1 cellular context compared by ENCODE assay signal in the genomic region with DNA sequence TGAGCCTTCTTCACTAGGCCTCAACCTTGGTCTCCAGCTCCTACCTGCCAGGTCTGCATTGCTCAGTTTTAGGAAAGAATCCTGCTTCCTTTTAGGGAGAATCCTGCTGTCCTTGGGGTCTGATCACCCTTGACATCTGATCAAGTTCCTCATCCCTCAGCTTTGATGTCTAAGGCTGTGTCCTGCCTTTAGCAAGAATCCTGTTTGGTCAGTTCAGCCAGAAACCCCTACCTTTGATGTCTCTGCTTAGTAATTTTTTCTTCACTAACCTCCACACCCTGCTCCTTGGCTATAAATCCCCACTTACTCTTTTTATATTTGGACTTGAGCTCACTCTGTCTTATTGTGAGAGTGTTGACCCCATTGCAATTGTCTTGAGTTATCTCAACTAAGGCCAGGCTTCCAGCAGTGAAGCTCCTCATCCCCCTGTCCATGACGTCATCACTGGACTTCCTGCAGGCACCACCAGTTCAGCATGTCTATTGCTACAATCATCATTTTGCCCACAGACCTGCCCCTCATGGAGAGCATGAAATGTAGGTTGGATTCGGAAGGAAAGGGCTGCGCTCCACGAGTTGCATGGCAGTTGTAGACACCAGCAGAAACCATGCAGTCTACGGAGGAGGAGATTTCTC.
A peak's percentile ranks its signal among the peaks of the same experiment; 100 is the strongest.
TF ChIP-seq lines count a peak whose summit lies in the region.

No MANE protein-coding gene starts in this region.

TF ChIP-seq in HepG2, 621 proteins besides CTCF, POLR2A, EP300 and RAD21:
- TF ChIP-seq ZNF33B (CRISPR knock-in tag; IDR thresholded peaks at IDR 0.05) (no peak), ATRX (CRISPR knock-in tag; IDR thresholded peaks at IDR 0.05; ENCODE audit: borderline replicate concordance) (no peak), NR2F2 (IDR thresholded peaks at IDR 0.05; ENCODE audit: borderline replicate concordance, low read depth) (no peak), HOXA7 (CRISPR knock-in tag; IDR thresholded peaks at IDR 0.05) (no peak), CREB1 (IDR thresholded peaks at IDR 0.05) (peak; percentile 99), CREB1 (CRISPR knock-in tag; IDR thresholded peaks at IDR 0.05) (no peak), NR3C1 (CRISPR knock-in tag; IDR thresholded peaks at IDR 0.05) (no peak), ATF7 (IDR thresholded peaks at IDR 0.05) (peak; percentile 100), ATF7 (CRISPR knock-in tag; IDR thresholded peaks at IDR 0.05) (no peak), ZNF30 (CRISPR knock-in tag; IDR thresholded peaks at IDR 0.05) (no peak), ZFP41 (CRISPR knock-in tag; IDR thresholded peaks at IDR 0.05; ENCODE audit: borderline replicate concordance) (no peak), ZNF263 (CRISPR knock-in tag; IDR thresholded peaks at IDR 0.05) (no peak), ZNF891 (CRISPR knock-in tag; IDR thresholded peaks at IDR 0.05) (no peak), SOX13 (IDR thresholded peaks at IDR 0.05) (no peak), SOX13 (CRISPR knock-in tag; conservative IDR thresholded peaks at IDR 0.05 in 1 of 2, IDR thresholded peaks at IDR 0.05 in 1 of 2) (no peak), MTF2 (CRISPR knock-in tag; IDR thresholded peaks at IDR 0.05; ENCODE audit: borderline replicate concordance) (no peak), KDM1A (CRISPR knock-in tag; IDR thresholded peaks at IDR 0.05) (no peak), FOXA1 (IDR thresholded peaks at IDR 0.05) (no peak), FOXA1 (CRISPR knock-in tag; IDR thresholded peaks at IDR 0.05) (no peak)
- TF ChIP-seq, protein P1, sequence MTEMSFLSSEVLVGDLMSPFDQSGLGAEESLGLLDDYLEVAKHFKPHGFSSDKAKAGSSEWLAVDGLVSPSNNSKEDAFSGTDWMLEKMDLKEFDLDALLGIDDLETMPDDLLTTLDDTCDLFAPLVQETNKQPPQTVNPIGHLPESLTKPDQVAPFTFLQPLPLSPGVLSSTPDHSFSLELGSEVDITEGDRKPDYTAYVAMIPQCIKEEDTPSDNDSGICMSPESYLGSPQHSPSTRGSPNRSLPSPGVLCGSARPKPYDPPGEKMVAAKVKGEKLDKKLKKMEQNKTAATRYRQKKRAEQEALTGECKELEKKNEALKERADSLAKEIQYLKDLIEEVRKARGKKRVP (CRISPR knock-in tag; IDR thresholded peaks at IDR 0.05) = no peak
- TF ChIP-seq, protein P2, sequence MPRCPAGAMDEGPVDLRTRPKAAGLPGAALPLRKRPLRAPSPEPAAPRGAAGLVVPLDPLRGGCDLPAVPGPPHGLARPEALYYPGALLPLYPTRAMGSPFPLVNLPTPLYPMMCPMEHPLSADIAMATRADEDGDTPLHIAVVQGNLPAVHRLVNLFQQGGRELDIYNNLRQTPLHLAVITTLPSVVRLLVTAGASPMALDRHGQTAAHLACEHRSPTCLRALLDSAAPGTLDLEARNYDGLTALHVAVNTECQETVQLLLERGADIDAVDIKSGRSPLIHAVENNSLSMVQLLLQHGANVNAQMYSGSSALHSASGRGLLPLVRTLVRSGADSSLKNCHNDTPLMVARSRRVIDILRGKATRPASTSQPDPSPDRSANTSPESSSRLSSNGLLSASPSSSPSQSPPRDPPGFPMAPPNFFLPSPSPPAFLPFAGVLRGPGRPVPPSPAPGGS (CRISPR knock-in tag; IDR thresholded peaks at IDR 0.05) = no peak
- TF ChIP-seq, protein P3, sequence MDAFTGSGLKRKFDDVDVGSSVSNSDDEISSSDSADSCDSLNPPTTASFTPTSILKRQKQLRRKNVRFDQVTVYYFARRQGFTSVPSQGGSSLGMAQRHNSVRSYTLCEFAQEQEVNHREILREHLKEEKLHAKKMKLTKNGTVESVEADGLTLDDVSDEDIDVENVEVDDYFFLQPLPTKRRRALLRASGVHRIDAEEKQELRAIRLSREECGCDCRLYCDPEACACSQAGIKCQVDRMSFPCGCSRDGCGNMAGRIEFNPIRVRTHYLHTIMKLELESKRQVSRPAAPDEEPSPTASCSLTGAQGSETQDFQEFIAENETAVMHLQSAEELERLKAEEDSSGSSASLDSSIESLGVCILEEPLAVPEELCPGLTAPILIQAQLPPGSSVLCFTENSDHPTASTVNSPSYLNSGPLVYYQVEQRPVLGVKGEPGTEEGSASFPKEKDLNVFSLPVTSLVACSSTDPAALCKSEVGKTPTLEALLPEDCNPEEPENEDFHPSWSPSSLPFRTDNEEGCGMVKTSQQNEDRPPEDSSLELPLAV (CRISPR knock-in tag; conservative IDR thresholded peaks at IDR 0.05; ENCODE audit: low read depth) = no peak
